ENCODE assay signal across 8 cellular contexts in genomic region chr16:69761983-69762842, GRCh38. TPM values are rescaled to one million over a fixed set of nuclear protein-coding genes. Genes with fewer than 3 reads are reported as not detected.
DNase-seq lines count a peak whose midpoint lies in the region; ATAC-seq, FAIRE-seq and TF ChIP-seq lines count a peak whose summit lies in the region.

TSS of gene WWP2 (plus strand) at chr16:69762332. CDS start at chr16:69787011, 24,679 bp downstream.

- peak; percentile 74 for ATAC-seq in HG02981 (IDR thresholded peaks at IDR 0.05; ENCODE audit: unreplicated experiment)
- ATAC-seq in central memory CD8-positive, alpha-beta T cell (replicated peaks; ENCODE audit: extremely low read depth, poor library complexity, severe bottlenecking): peak; percentile 81

- H3K27me3 Mint-ChIP-seq in central memory CD8-positive, alpha-beta T cell: no peaks in the 10 kb centered on the region

- H3K9me3 ChIP-seq in kidney (ENCODE audit: control insufficient read depth in 1 of 2, low read length in 2 of 2): no peaks in the 10 kb centered on the region

- peak within 1 kb of the TSS; percentile 97 for H3K27ac Mint-ChIP-seq in central memory CD8-positive, alpha-beta T cell (ENCODE audit: low read depth)

- DNase-seq in SIG-M5 treated with dmso at 0.1 percent for 504 hours (lab: John Stamatoyannopoulos, UW; ENCODE audit: unreplicated experiment) (peak; percentile 69), SIG-M5 (lab: John Stamatoyannopoulos, UW) (no peak), NCI-H2227 (lab: John Stamatoyannopoulos, UW; ENCODE audit: unreplicated experiment) (peak; percentile 92), kidney (peak; percentile 94)
- peak; percentile 74 for DNase-seq in activated CD4-positive, CD25-positive, alpha-beta regulatory T cell treated with anti-CD3 and anti-CD28 coated beads, Interleukin-2, amount 50 U/mL, for 72 hours
- DNase-seq in central memory CD8-positive, alpha-beta T cell (ENCODE audit: low spot score in 2 of 2): peak; percentile 55 to 60
- peak; percentile 56 to 65 for DNase-seq in stimulated activated CD4-positive, alpha-beta T cell treated with anti-CD3 and anti-CD28 coated beads, Interleukin-15, amount 100 ng/mL, for 1 hour (ENCODE audit: low read depth in 1 of 2, low spot score in 1 of 2)

- H3K9ac ChIP-seq in kidney (ENCODE audit: low read length in 2 of 2): peak within 1 kb of the TSS; percentile 67 to 98

- peaks cover 10% of the 10 kb centered on the region for H3K36me3 Mint-ChIP-seq in central memory CD8-positive, alpha-beta T cell (ENCODE audit: insufficient read depth)

- H3K9me3 Mint-ChIP-seq in central memory CD8-positive, alpha-beta T cell: no peaks in the 10 kb centered on the region

- TF ChIP-seq CTCF in kidney (IDR thresholded peaks at IDR 0.05; ENCODE audit: borderline replicate concordance, extremely low read depth, insufficient read depth): no peak

- no peaks in the 10 kb centered on the region for H3K36me3 ChIP-seq in kidney (ENCODE audit: control insufficient read depth in 1 of 2, insufficient read depth in 2 of 2, low read length in 2 of 2)

- H3K4me1 ChIP-seq in kidney (ENCODE audit: control insufficient read depth in 1 of 2, insufficient read depth in 1 of 2, low read depth in 1 of 2, low read length in 2 of 2): peaks cover 7 to 11% of the 10 kb centered on the region in 2 donors

- H3K4me1 Mint-ChIP-seq in central memory CD8-positive, alpha-beta T cell: peaks cover 41% of the 10 kb centered on the region

- no peak for FAIRE-seq in kidney (lab: Jason Lieb, UNC)

- intact Hi-C loops in kidney (cut with DNase I): no loop called here

- peak within 1 kb of the TSS; percentile 93 for H3K4me3 Mint-ChIP-seq in central memory CD8-positive, alpha-beta T cell

- H3K27ac ChIP-seq in kidney (ENCODE audit: low read depth in 2 of 2, low read length in 2 of 2): peak within 1 kb of the TSS; percentile 76 to 83

- peak within 1 kb of the TSS; percentile 83 to 99 for H3K4me3 ChIP-seq in kidney (ENCODE audit: low read length in 2 of 2)

RNA-seq across cellular contexts. Expression of gene WWP2, which starts in this region (rescaled TPM):
- total RNA-seq in kidney: 128 TPM
- polyA plus RNA-seq in kidney (ENCODE audit: insufficient read depth, low read depth, low replicate concordance): 30.0 TPM
